ENCODE assay signal across 13 cellular contexts in the genomic region with DNA sequence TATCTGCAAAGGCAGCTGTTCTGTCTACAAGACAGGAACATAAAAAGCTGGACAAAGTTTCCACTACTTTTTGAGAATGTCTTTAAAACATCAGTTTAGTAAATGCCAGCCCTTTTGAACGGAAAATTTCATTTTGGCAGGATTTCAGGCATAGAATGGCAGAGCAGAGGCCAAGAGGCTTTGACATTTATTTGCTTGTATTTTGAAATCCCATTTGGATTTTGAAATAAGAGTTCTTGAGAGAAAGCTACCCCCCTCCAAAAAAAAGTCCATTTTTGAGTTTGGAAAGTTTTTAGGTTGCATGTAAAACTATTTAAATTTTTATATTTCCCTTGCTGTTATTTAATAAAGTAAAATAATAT. TPM values are rescaled to one million over a fixed set of nuclear protein-coding genes. Genes with fewer than 3 reads are reported as not detected.
DNase-seq lines count a peak whose midpoint lies in the region; ATAC-seq and TF ChIP-seq lines count a peak whose summit lies in the region.
"Had no signal": no experiment of that assay in that cellular context is flagged by ENCODE, and none has a peak within 500 bp of the region (broad histone marks: within the 10 kb centered on the region; RNA-seq: fewer than 3 reads in every experiment).

No MANE protein-coding gene starts in this region.

- H3K4me2 ChIP-seq in parathyroid adenoma (ENCODE audit: low read length): no peak overlapping the region

- no peak for ATAC-seq in GM18505 (IDR thresholded peaks at IDR 0.05; ENCODE audit: unreplicated experiment)

- H3K4me1 ChIP-seq in ACC112 (ENCODE audit: control insufficient read depth, insufficient read depth, low read length, unreplicated experiment): no peaks in the 10 kb centered on the region
- no peaks in the 10 kb centered on the region for H3K4me1 ChIP-seq in parathyroid adenoma

- H3K4me3 ChIP-seq in ACC112 (ENCODE audit: low read depth, low read length) (peak overlapping the region; percentile 76), MG63 (peak overlapping the region; percentile 77; the same call in 1 of the 2 replicates), parathyroid adenoma (ENCODE audit: low read depth, low read length) (no peak overlapping the region)

- H2AFZ ChIP-seq in ACC112 (ENCODE audit: low read length, unreplicated experiment) (peak overlapping the region; percentile 70), parathyroid adenoma (peak overlapping the region; percentile 93)

- no peak overlapping the region for H3K9ac ChIP-seq in parathyroid adenoma

- no peaks in the 10 kb centered on the region for H3K36me3 ChIP-seq in ACC112 (ENCODE audit: insufficient read depth, low read length)
- no peaks in the 10 kb centered on the region for H3K36me3 ChIP-seq in MG63
- H3K36me3 ChIP-seq in parathyroid adenoma (ENCODE audit: control insufficient read depth, insufficient read depth, low read length): no peaks in the 10 kb centered on the region

- H3K9me3 ChIP-seq in MG63 (no peaks in the 10 kb centered on the region), parathyroid adenoma (ENCODE audit: control insufficient read depth, low read length) (no peaks in the 10 kb centered on the region)

- TF ChIP-seq POLR2A in GM18505 (IDR thresholded peaks at IDR 0.05; ENCODE audit: borderline replicate concordance, extremely low read depth, insufficient read depth, insufficient read length): no peak

- TF ChIP-seq CTCF in parathyroid adenoma (IDR thresholded peaks at IDR 0.05): no peak

- no peaks in the 10 kb centered on the region for H3K79me2 ChIP-seq in ACC112 (ENCODE audit: control insufficient read depth, insufficient read depth, low read length, unreplicated experiment)
- no peaks in the 10 kb centered on the region for H3K79me2 ChIP-seq in parathyroid adenoma

- no peaks in the 10 kb centered on the region for H3K27me3 ChIP-seq in ACC112 (ENCODE audit: insufficient read depth, low read length)
- H3K27me3 ChIP-seq in MG63: no peaks in the 10 kb centered on the region
- no peaks in the 10 kb centered on the region for H3K27me3 ChIP-seq in parathyroid adenoma (ENCODE audit: control insufficient read depth, insufficient read depth, low read length)

- peak overlapping the region; percentile 83 for H3K27ac ChIP-seq in ACC112 (ENCODE audit: low read depth, low read length)
- H3K27ac ChIP-seq in parathyroid adenoma: peak overlapping the region; percentile 22

- DNase-seq in MG63 (no peak), fibroblast of gingiva (ENCODE audit: low read depth) (peak; percentile 76), superior temporal gyrus (ENCODE audit: extremely low spot score) (no peak), AG08396 (ENCODE audit: low spot score) (no peak), iPS-NIHi7 (ENCODE audit: extremely low spot score) (no peak)
- DNase-seq: activated CD4-positive, alpha-beta memory T cell treated with anti-CD3 and anti-CD28 coated beads, Interleukin-2, amount 10 ng/mL, durations not matched to agents 7 days and 5 days; effector memory CD4-positive, alpha-beta T cell; H7; NCI-H187; NCI-H774 had no signal

RNA-seq across cellular contexts. Expression of a gene that starts 3.1 kb away (rescaled TPM):
- 5.6 and 19.1 TPM in 2 replicates for total RNA-seq in MG63 (2014; rRNA removed; shearing (Covaris generic); ENCODE audit: low replicate concordance)
